In genomic region chr2:128300621-128301020, GRCh38 we compare ENCODE assay signal across 18 cellular contexts. TPM values are rescaled to one million over a fixed set of nuclear protein-coding genes. Genes with fewer than 3 reads are reported as not detected.
DNase-seq lines count a peak whose midpoint lies in the region; ATAC-seq lines count a peak whose summit lies in the region.
"Had no signal": no experiment of that assay in that cellular context is flagged by ENCODE, and none has a peak within 500 bp of the region (broad histone marks: within the 10 kb centered on the region; RNA-seq: fewer than 3 reads in every experiment).

No MANE protein-coding gene starts in this region.

- H2AK5ac ChIP-seq in trophoblast cell (ENCODE audit: low read length): no peak overlapping the region

- H4K8ac ChIP-seq in trophoblast cell (ENCODE audit: low read depth, low read length): no peak overlapping the region

- no peak overlapping the region for H2BK120ac ChIP-seq in trophoblast cell (ENCODE audit: insufficient read depth, low read length, poor library complexity)

- H3K79me1 ChIP-seq in trophoblast cell (ENCODE audit: low read length): peaks cover 17% of the 10 kb centered on the region

- H4K20me1 ChIP-seq in BLaER1 treated with 17β-estradiol and CSF1 and Interleukin-3, amounts not matched to agents 10 nM and 100 nM: peaks cover 57 to 100% (median 77%) of the 10 kb centered on the region in 11 experiments

- H3K27ac ChIP-seq in BLaER1 treated with 17β-estradiol and CSF1 and Interleukin-3, amounts not matched to agents 10 nM and 100 nM: peak overlapping the region in 2 of 11 experiments; percentile 16 to 35; a peak in 2 of 22 replicates
- H3K27ac ChIP-seq in cingulate gyrus (ENCODE audit: low read depth, low read length) (peak overlapping the region; percentile 19), trophoblast cell (ENCODE audit: low read depth, low read length) (no peak overlapping the region)
- H3K27ac ChIP-seq: epithelial cell of prostate, left lung, uterus had no signal

- peaks cover 0 to 17% (median 0%) of the 10 kb centered on the region in 11 experiments; a peak in 6 of 22 replicates for H3K9me3 ChIP-seq in BLaER1 treated with 17β-estradiol and CSF1 and Interleukin-3, amounts not matched to agents 10 nM and 100 nM (replicated peaks in 1 of 11)
- H3K9me3 ChIP-seq in trophoblast cell (ENCODE audit: insufficient read depth, low read depth, low read length): peaks cover 2% of the 10 kb centered on the region
- H3K9me3 ChIP-seq: left lung, uterus had no signal

- H3K4me3 ChIP-seq in BLaER1 treated with 17β-estradiol and CSF1 and Interleukin-3, amounts not matched to agents 10 nM and 100 nM: no peak overlapping the region
- H3K4me3 ChIP-seq in trophoblast cell (ENCODE audit: low read depth, low read length): no peak overlapping the region
- H3K4me3 ChIP-seq: left lung, uterus had no signal

- no CpG with 5 or more reads among the region's 10 CpGs for whole genome bisulfite sequencing in trophoblast cell (ENCODE audit: extremely low coverage, insufficient coverage, insufficient read length)

- DNase-seq in M059J (ENCODE audit: low read depth) (peak; percentile 17), trophoblast cell (peak; percentile 52 to 64), SW 1271 (lab: John Stamatoyannopoulos, UW) (no peak), DMS114 treated with DMSO at 0.1 percent for 48 hours (lab: John Stamatoyannopoulos, UW; ENCODE audit: unreplicated experiment) (no peak), activated gamma-delta T cell treated with Interleukin-2 at 50 U/mL for 16 hours (no peak)
- DNase-seq: activated CD4-positive, alpha-beta T cell treated with anti-CD3 and anti-CD28 coated beads, Interleukin-2, amount 50 U/mL, for 1 hour; activated naive CD8-positive, alpha-beta T cell treated with anti-CD3 and anti-CD28 coated beads, Interleukin-2, amount 10 ng/mL, durations not matched to agents 7 days and 5 days; activated T-cell treated with anti-CD3 and anti-CD28 coated beads, Interleukin-2, amount 50 U/mL, for 4 hours; naive thymus-derived CD4-positive, alpha-beta T cell; NCI-H1930; SHP77 treated with DMSO at 0.1 percent for 48 hours; stimulated activated CD4-positive, alpha-beta T cell treated with anti-CD3 and anti-CD28 coated beads, Interleukin-2, amount 100 ng/mL, for 48 hours; uterus had no signal

- no peak overlapping the region for H4K12ac ChIP-seq in trophoblast cell (ENCODE audit: low read depth, low read length)

- peak overlapping the region in 9 of 11 experiments; percentile 31 to 88 (median 83); a peak in 15 of 22 replicates for H3K4me2 ChIP-seq in BLaER1 treated with 17β-estradiol and CSF1 and Interleukin-3, amounts not matched to agents 10 nM and 100 nM
- no peak overlapping the region for H3K4me2 ChIP-seq in trophoblast cell (ENCODE audit: low read length)

- H2BK12ac ChIP-seq in trophoblast cell (ENCODE audit: low read length): no peak overlapping the region

- no peak overlapping the region for H2BK5ac ChIP-seq in trophoblast cell (ENCODE audit: low read depth, low read length, poor library complexity)

- no peaks in the 10 kb centered on the region for H3K27me3 ChIP-seq in BLaER1 treated with 17β-estradiol and CSF1 and Interleukin-3, amounts not matched to agents 10 nM and 100 nM
- H3K27me3 ChIP-seq in trophoblast cell (ENCODE audit: insufficient read depth, low read length): no peaks in the 10 kb centered on the region
- H3K27me3 ChIP-seq: left lung, uterus had no signal

- peaks cover 21 to 68% (median 56%) of the 10 kb centered on the region in 10 experiments for H3K4me1 ChIP-seq in BLaER1 treated with 17β-estradiol and CSF1 and Interleukin-3, amounts not matched to agents 10 nM and 100 nM
- H3K4me1 ChIP-seq in trophoblast cell (ENCODE audit: control insufficient read depth in 1 of 2, insufficient read depth in 2 of 2, low read length in 2 of 2): peaks cover 31 to 37% of the 10 kb centered on the region in 2 experiments

- no peak overlapping the region for H3K23ac ChIP-seq in trophoblast cell (ENCODE audit: low read length)

- peaks cover 0 to 28% (median 4%) of the 10 kb centered on the region in 11 experiments; a peak in 8 of 22 replicates for H3K36me3 ChIP-seq in BLaER1 treated with 17β-estradiol and CSF1 and Interleukin-3, amounts not matched to agents 10 nM and 100 nM
- H3K36me3 ChIP-seq in trophoblast cell (ENCODE audit: control insufficient read depth in 1 of 2, insufficient read depth in 2 of 2, low read length in 2 of 2): peaks cover 2 to 4% of the 10 kb centered on the region in 2 experiments
- H3K36me3 ChIP-seq: left lung, uterus had no signal

- no peak overlapping the region for H4K91ac ChIP-seq in trophoblast cell (ENCODE audit: low read depth, low read length)

- no peak overlapping the region for H2AFZ ChIP-seq in trophoblast cell (ENCODE audit: insufficient read depth, low read length, poor library complexity)

- H3K18ac ChIP-seq in trophoblast cell (ENCODE audit: low read length): no peak overlapping the region

- no peak overlapping the region for H3K14ac ChIP-seq in trophoblast cell (ENCODE audit: low read length)

- peak overlapping the region in 4 of 11 experiments; percentile 8 to 50 (median 40); a peak in 3 of 22 replicates for H3K9ac ChIP-seq in BLaER1 treated with 17β-estradiol and CSF1 and Interleukin-3, amounts not matched to agents 10 nM and 100 nM
- H3K9ac ChIP-seq in trophoblast cell (ENCODE audit: low read length): no peak overlapping the region

- peaks cover 12% of the 10 kb centered on the region for H3K79me2 ChIP-seq in trophoblast cell (ENCODE audit: control insufficient read depth, insufficient read depth, low read length, poor library complexity)

- H3K4ac ChIP-seq in trophoblast cell (ENCODE audit: low read depth, low read length): no peak overlapping the region

- ATAC-seq in GM19467 (IDR thresholded peaks at IDR 0.05; ENCODE audit: unreplicated experiment): no peak
- ATAC-seq: activated T-cell treated with anti-CD3 and anti-CD28 coated beads, Interleukin-2, amount 50 U/mL, for 4 hours; naive thymus-derived CD4-positive, alpha-beta T cell had no signal

RNA-seq across cellular contexts. Expression of gene HS6ST1, which starts 18.0 kb away (rescaled TPM):
- total RNA-seq in M059J (2014; rRNA removed; shearing (Covaris generic)): 11.9 and 17.6 TPM in 2 replicates
- 26.6 and 27.7 TPM in 2 replicates for polyA plus RNA-seq in trophoblast cell (2013)

Comparison
In these comparisons a context has a peak if more than half of its experiments do, and no peak if none do; other contexts are left out.
1. DNase-seq: peak in M059J (single experiment) and trophoblast cell (2 of 2); none in SW 1271 (0 of 2), DMS114 treated with DMSO at 0.1 percent for 48 hours (single experiment) and activated gamma-delta T cell treated with Interleukin-2 at 50 U/mL for 16 hours (single experiment).